Comparison of ENCODE assay signal across 16 cellular contexts in genomic region chr6:79030023-79030422, GRCh38. TPM values are rescaled to one million over a fixed set of nuclear protein-coding genes. Genes with fewer than 3 reads are reported as not detected.
A peak's percentile ranks its signal among the peaks of the same experiment; 100 is the strongest.
DNase-seq lines count a peak whose midpoint lies in the region; TF ChIP-seq lines count a peak whose summit lies in the region.
"Had no signal": no experiment of that assay in that cellular context is flagged by ENCODE, and none has a peak within 500 bp of the region (broad histone marks: within the 10 kb centered on the region; RNA-seq: fewer than 3 reads in every experiment).

No MANE protein-coding gene starts in this region.

- no peak for DNase-seq in MCF 10A (ENCODE audit: unreplicated experiment)
- DNase-seq in breast epithelium (ENCODE audit: low spot score in 2 of 2), result no peak
- no peak for DNase-seq in H9
- no peak for DNase-seq in endodermal cell
- DNase-seq in progenitor cell of endocrine pancreas (ENCODE audit: low spot score, unreplicated experiment), result no peak
- DNase-seq in mesenchymal stem cell, result no peak
- no peak for DNase-seq in SHP77 (lab: John Stamatoyannopoulos, UW)
- DNase-seq: C1 segment of cervical spinal cord; CD8-positive, alpha-beta T cell; COR-L47; DMS153; DMS79 treated with DMSO at 0.1 percent for 48 hours; EL; GOT3 had no signal

- TF ChIP-seq POLR2A in breast epithelium (IDR thresholded peaks at IDR 0.05), result no peak

- H3K36me3 ChIP-seq in breast epithelium (no peaks in the 10 kb centered on the region), endodermal cell (ENCODE audit: control insufficient read depth, insufficient read depth, low read length) (peaks cover 36% of the 10 kb centered on the region), mesenchymal stem cell (ENCODE audit: control insufficient read depth in 1 of 2, insufficient read depth in 2 of 2, low read depth in 1 of 2, low read length in 2 of 2) (peaks cover 0 to 24% of the 10 kb centered on the region in 2 experiments)

- no peak overlapping the region for H3T11ph ChIP-seq in H9 (ENCODE audit: low read length)

- no peak overlapping the region for H3K4me3 Mint-ChIP-seq in MCF 10A (ENCODE audit: unreplicated experiment)
- H3K4me3 Mint-ChIP-seq in H9, result no peak overlapping the region
- H3K4me3 Mint-ChIP-seq in endodermal cell, result no peak overlapping the region
- no peak overlapping the region for H3K4me3 Mint-ChIP-seq in progenitor cell of endocrine pancreas (ENCODE audit: low read depth)
- H3K4me3 Mint-ChIP-seq: B cell; CD8-positive, alpha-beta T cell had no signal

- no peak overlapping the region for H3K18ac ChIP-seq in H9 (ENCODE audit: insufficient read length, low read depth, low read length)
- no peak overlapping the region for H3K18ac ChIP-seq in mesenchymal stem cell (ENCODE audit: low read depth in 1 of 2, low read length in 2 of 2)

- POLR2A ChIA-PET in MCF 10A (lab: Yijun Ruan, JAX), result interaction anchor here (0.9 kb wide), 1 partner anchor 15 kb away, joined by 3 read pairs; no protein-coding TSS in a partner anchor

- peaks cover 5% of the 10 kb centered on the region for H3K79me2 ChIP-seq in H9 (ENCODE audit: insufficient read depth, low read length)

- H3K4me2 ChIP-seq in H9 (ENCODE audit: insufficient read depth, insufficient read length, low read length), result no peak overlapping the region
- no peak overlapping the region for H3K4me2 ChIP-seq in mesenchymal stem cell (ENCODE audit: low read length, poor library complexity, severe bottlenecking)

- no peak for TF ChIP-seq CTCF in MCF 10A (IDR thresholded peaks at IDR 0.05; ENCODE audit: unreplicated experiment)
- TF ChIP-seq CTCF in breast epithelium (IDR thresholded peaks at IDR 0.05), result no peak
- TF ChIP-seq CTCF in H9 (conservative IDR thresholded peaks at IDR 0.05), result no peak
- no peak for TF ChIP-seq CTCF in endodermal cell (conservative IDR thresholded peaks at IDR 0.05)
- no peak for TF ChIP-seq CTCF in progenitor cell of endocrine pancreas (IDR thresholded peaks at IDR 0.05; ENCODE audit: unreplicated experiment)

- no peak overlapping the region for H4K91ac ChIP-seq in H9 (ENCODE audit: insufficient read length, low read depth, low read length)
- no peak overlapping the region for H4K91ac ChIP-seq in mesenchymal stem cell (ENCODE audit: low read length)

- CTCF ChIA-PET in MCF 10A (lab: Yijun Ruan, JAX), result interaction anchor here (1.2 kb wide), 1 partner anchor 11 kb away, joined by 3 read pairs; no protein-coding TSS in a partner anchor

- peaks cover 42% of the 10 kb centered on the region for H3K36me3 Mint-ChIP-seq in MCF 10A (ENCODE audit: insufficient read depth, unreplicated experiment)
- H3K36me3 Mint-ChIP-seq in H9 (ENCODE audit: insufficient read depth in 1 of 3, low read depth in 3 of 3), result peaks cover 6 to 41% (median 39%) of the 10 kb centered on the region in 3 experiments; a peak in 6 of 7 replicates
- peaks cover 36% of the 10 kb centered on the region for H3K36me3 Mint-ChIP-seq in endodermal cell (ENCODE audit: low read depth)
- peaks cover 28% of the 10 kb centered on the region for H3K36me3 Mint-ChIP-seq in progenitor cell of endocrine pancreas (ENCODE audit: insufficient read depth)

- H3K79me1 ChIP-seq in H9 (ENCODE audit: insufficient read depth, low read depth, low read length, poor library complexity, severe bottlenecking) (no peaks in the 10 kb centered on the region), mesenchymal stem cell (replicated peaks; ENCODE audit: low read length, poor library complexity, severe bottlenecking) (peaks cover 8% of the 10 kb centered on the region)

- H3K14ac ChIP-seq in H9 (ENCODE audit: insufficient read depth, low read length), result no peak overlapping the region
- H3K14ac ChIP-seq in mesenchymal stem cell (ENCODE audit: low read length in 2 of 2), result no peak overlapping the region

- no peak overlapping the region for H3K27ac ChIP-seq in breast epithelium
- H3K27ac ChIP-seq in H9 (ENCODE audit: insufficient read length, low read depth, low read length), result no peak overlapping the region
- no peak overlapping the region for H3K27ac ChIP-seq in endodermal cell (ENCODE audit: low read depth, low read length)
- H3K27ac ChIP-seq in mesenchymal stem cell (ENCODE audit: low read length, poor library complexity, severe bottlenecking), result no peak overlapping the region

- H4K8ac ChIP-seq in H9 (replicated peaks; ENCODE audit: insufficient read length, low read depth, low read length), result no peak overlapping the region
- H4K8ac ChIP-seq in mesenchymal stem cell (ENCODE audit: low read length), result no peak overlapping the region

- no peak overlapping the region for H2BK20ac ChIP-seq in H9 (ENCODE audit: low read depth, low read length, poor library complexity, severe bottlenecking)

- H3K27me3 Mint-ChIP-seq in MCF 10A (ENCODE audit: insufficient read depth, unreplicated experiment), result no peaks in the 10 kb centered on the region
- H3K27me3 Mint-ChIP-seq in H9 (ENCODE audit: low read depth), result no peaks in the 10 kb centered on the region
- H3K27me3 Mint-ChIP-seq in endodermal cell (ENCODE audit: insufficient read depth), result no peaks in the 10 kb centered on the region
- H3K27me3 Mint-ChIP-seq in progenitor cell of endocrine pancreas, result no peaks in the 10 kb centered on the region
- H3K27me3 Mint-ChIP-seq: B cell had no signal

- no peak overlapping the region for H3K23ac ChIP-seq in H9 (ENCODE audit: insufficient read length, low read depth, low read length)
- no peak overlapping the region for H3K23ac ChIP-seq in mesenchymal stem cell (ENCODE audit: low read length in 2 of 2)

- BruUV-seq in MCF 10A (replicated peaks; lab: Mats Ljungman, UMichigan), result no TSS peak

- H3K4ac ChIP-seq in H9 (ENCODE audit: low read depth, low read length), result no peak overlapping the region
- no peak overlapping the region for H3K4ac ChIP-seq in mesenchymal stem cell (ENCODE audit: low read depth in 1 of 2, low read length in 2 of 2)

- 100% methylated on average over 1 of the region's 2 CpGs for WGBS in H9 (ENCODE audit: extremely low coverage, insufficient read length, low lambda C conversion rate)
- WGBS in endodermal cell (ENCODE audit: insufficient coverage in 1 of 2, insufficient read length in 1 of 2), 2 experiments, result 92 to 100% methylated on average over 2 of the region's 2 CpGs
- 100% methylated on average over 2 of the region's 2 CpGs for WGBS in mesenchymal stem cell

- H2BK15ac ChIP-seq in H9 (ENCODE audit: low read depth, low read length) (no peak overlapping the region), mesenchymal stem cell (ENCODE audit: low read depth, poor library complexity, severe bottlenecking) (no peak overlapping the region)

- H3K27me3 ChIP-seq in breast epithelium (no peaks in the 10 kb centered on the region), H9 (ENCODE audit: insufficient read depth, low read length) (no peaks in the 10 kb centered on the region), endodermal cell (ENCODE audit: control insufficient read depth, insufficient read depth, low read length, poor library complexity, severe bottlenecking) (no peaks in the 10 kb centered on the region), mesenchymal stem cell (ENCODE audit: control insufficient read depth in 1 of 2, insufficient read depth in 1 of 2, low read length in 2 of 2) (no peaks in the 10 kb centered on the region)

- intact Hi-C loops in MCF 10A (cut with micrococcal nuclease) (no loop called here), breast epithelium (cut with DNase I; ENCODE audit: low total_unique reads) (no loop called here)

- H2AK5ac ChIP-seq in H9 (ENCODE audit: insufficient read length, low read length) (no peak overlapping the region), mesenchymal stem cell (ENCODE audit: low read length, severe bottlenecking) (no peak overlapping the region)

- H3K9me3 Mint-ChIP-seq in MCF 10A (ENCODE audit: unreplicated experiment) (no peaks in the 10 kb centered on the region), H9 (no peaks in the 10 kb centered on the region), endodermal cell (no peaks in the 10 kb centered on the region), progenitor cell of endocrine pancreas (ENCODE audit: low read depth) (peaks cover 2% of the 10 kb centered on the region)
- H3K9me3 Mint-ChIP-seq: CD8-positive, alpha-beta T cell had no signal

- H2AFZ ChIP-seq in H9 (ENCODE audit: low read length) (no peak overlapping the region), mesenchymal stem cell (ENCODE audit: low read depth, low read length) (no peak overlapping the region)

- H3K4me1 ChIP-seq in breast epithelium (no peaks in the 10 kb centered on the region), H9 (ENCODE audit: insufficient read depth, low read length) (no peaks in the 10 kb centered on the region), endodermal cell (ENCODE audit: control insufficient read depth, insufficient read depth, low read length) (no peaks in the 10 kb centered on the region), mesenchymal stem cell (ENCODE audit: control insufficient read depth, insufficient read depth, low read depth, low read length) (peaks cover 2% of the 10 kb centered on the region)
- H3K4me1 ChIP-seq: HAP-1 had no signal

- no peak overlapping the region for H3K4me3 ChIP-seq in breast epithelium
- H3K4me3 ChIP-seq in endodermal cell (ENCODE audit: low read length), result no peak overlapping the region
- no peak overlapping the region for H3K4me3 ChIP-seq in mesenchymal stem cell (ENCODE audit: insufficient read depth in 1 of 2, low read depth in 1 of 2, low read length in 2 of 2)
- H3K4me3 ChIP-seq: HAP-1 had no signal

- H3K4me1 Mint-ChIP-seq in MCF 10A (ENCODE audit: insufficient read depth, unreplicated experiment) (peaks cover 8% of the 10 kb centered on the region), H9 (peaks cover 5 to 10% of the 10 kb centered on the region in 2 experiments), endodermal cell (peaks cover 23% of the 10 kb centered on the region), progenitor cell of endocrine pancreas (ENCODE audit: low read depth) (peaks cover 9% of the 10 kb centered on the region)

- H3K9ac ChIP-seq in H9 (ENCODE audit: extremely low read depth, insufficient read length, low read length) (no peak overlapping the region), endodermal cell (ENCODE audit: extremely low read depth, low read length, poor library complexity, severe bottlenecking) (no peak overlapping the region), mesenchymal stem cell (ENCODE audit: low read length) (no peak overlapping the region)

- H2BK12ac ChIP-seq in H9 (ENCODE audit: insufficient read length, low read depth, low read length) (no peak overlapping the region), mesenchymal stem cell (ENCODE audit: low read length in 2 of 2) (no peak overlapping the region)

- H3K56ac ChIP-seq in H9 (ENCODE audit: insufficient read length, low read depth, low read length), result no peak overlapping the region

- H4K5ac ChIP-seq in H9 (ENCODE audit: insufficient read length, low read depth, low read length), result no peak overlapping the region

- H2BK120ac ChIP-seq in H9 (ENCODE audit: low read depth, low read length, poor library complexity, severe bottlenecking) (no peak overlapping the region), mesenchymal stem cell (ENCODE audit: low read depth, low read length) (no peak overlapping the region)

- H3K9me3 ChIP-seq in breast epithelium, result no peaks in the 10 kb centered on the region
- H3K9me3 ChIP-seq in H9 (ENCODE audit: control insufficient read depth, low read depth, low read length), result no peaks in the 10 kb centered on the region
- H3K9me3 ChIP-seq in endodermal cell (ENCODE audit: control insufficient read depth, low read length), result no peaks in the 10 kb centered on the region
- H3K9me3 ChIP-seq in mesenchymal stem cell (ENCODE audit: control insufficient read depth, low read length), result no peaks in the 10 kb centered on the region
- H3K9me3 ChIP-seq: HAP-1 had no signal

- no peaks in the 10 kb centered on the region for H3K23me2 ChIP-seq in H9 (ENCODE audit: insufficient read length, low read depth, low read length, poor library complexity, severe bottlenecking)

- H3K27ac Mint-ChIP-seq in MCF 10A (ENCODE audit: low read depth, unreplicated experiment) (peak overlapping the region; percentile 55), H9 (peak overlapping the region in 2 of 3 experiments; percentile 31 to 60; a peak in 4 of 7 replicates), endodermal cell (peak overlapping the region; percentile 36), progenitor cell of endocrine pancreas (peak overlapping the region; percentile 42)
- H3K27ac Mint-ChIP-seq: B cell; CD8-positive, alpha-beta T cell had no signal

- H2BK5ac ChIP-seq in H9 (ENCODE audit: insufficient read length, low read length) (no peak overlapping the region), mesenchymal stem cell (ENCODE audit: low read depth, low read length, poor library complexity, severe bottlenecking) (no peak overlapping the region)

- no peaks in the 10 kb centered on the region for H4K20me1 ChIP-seq in H9 (ENCODE audit: control insufficient read depth, insufficient read depth, insufficient read length)

RNA-seq across cellular contexts. Expression of gene PHIP, which starts 48.0 kb away (rescaled TPM):
- total RNA-seq in MCF 10A (2022), result 25.3 and 26.5 TPM in 2 replicates
- total RNA-seq in breast epithelium, result 10 to 100 TPM; 31.7 to 73.6 (median 44.9) TPM
- total RNA-seq in H9 (2021), result 51.0 and 53.6 TPM in 2 replicates
- 10 to 100 TPM; 49.8 to 59.7 TPM for total RNA-seq in endodermal cell
- polyA plus RNA-seq in endodermal cell (2013, experiment 1 of 2), result 38.1 TPM
- 38.4 TPM for polyA plus RNA-seq in endodermal cell (2013, experiment 2 of 2)
- 72.2 and 74.5 TPM in 2 replicates for total RNA-seq in progenitor cell of endocrine pancreas
- polyA plus RNA-seq in mesenchymal stem cell (2013, experiment 1 of 2), result 7.2 TPM
- 6.6 TPM for polyA plus RNA-seq in mesenchymal stem cell (2013, experiment 2 of 2)
